In the genomic region with DNA sequence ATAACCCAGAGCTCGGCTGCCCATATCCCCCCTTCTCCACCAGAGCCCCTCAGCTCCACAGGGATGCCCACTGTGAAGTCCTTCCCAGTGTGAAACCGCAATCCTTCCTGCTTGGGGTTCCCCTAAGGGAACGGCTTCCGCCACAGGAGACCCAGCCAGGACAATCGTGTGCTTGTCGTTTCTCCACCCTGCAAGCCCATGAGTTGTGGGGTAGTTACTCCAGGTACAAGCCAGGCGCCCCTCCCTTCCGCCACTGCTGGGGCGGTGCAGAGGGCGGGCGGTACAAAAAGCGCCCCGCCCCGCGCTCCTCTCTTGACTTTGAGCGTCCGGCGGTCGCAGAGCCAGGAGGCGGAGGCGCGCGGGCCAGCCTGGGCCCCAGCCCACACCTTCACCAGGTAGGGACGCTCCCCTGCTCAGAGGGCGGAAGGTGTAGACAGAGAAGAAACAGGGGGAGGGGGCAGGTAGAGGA, we compare ENCODE assay signal across 9 cellular contexts. TPM values are rescaled to one million over a fixed set of nuclear protein-coding genes. Genes with fewer than 3 reads are reported as not detected.
A peak's percentile ranks its signal among the peaks of the same experiment; 100 is the strongest.
DNase-seq lines count a peak whose midpoint lies in the region; ATAC-seq and TF ChIP-seq lines count a peak whose summit lies in the region.
"Had no signal": no experiment of that assay in that cellular context is flagged by ENCODE, and none has a peak within 500 bp of the region (broad histone marks: within the 10 kb centered on the region; RNA-seq: fewer than 3 reads in every experiment).

A gene with protein sequence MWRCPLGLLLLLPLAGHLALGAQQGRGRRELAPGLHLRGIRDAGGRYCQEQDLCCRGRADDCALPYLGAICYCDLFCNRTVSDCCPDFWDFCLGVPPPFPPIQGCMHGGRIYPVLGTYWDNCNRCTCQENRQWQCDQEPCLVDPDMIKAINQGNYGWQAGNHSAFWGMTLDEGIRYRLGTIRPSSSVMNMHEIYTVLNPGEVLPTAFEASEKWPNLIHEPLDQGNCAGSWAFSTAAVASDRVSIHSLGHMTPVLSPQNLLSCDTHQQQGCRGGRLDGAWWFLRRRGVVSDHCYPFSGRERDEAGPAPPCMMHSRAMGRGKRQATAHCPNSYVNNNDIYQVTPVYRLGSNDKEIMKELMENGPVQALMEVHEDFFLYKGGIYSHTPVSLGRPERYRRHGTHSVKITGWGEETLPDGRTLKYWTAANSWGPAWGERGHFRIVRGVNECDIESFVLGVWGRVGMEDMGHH (plus strand): TSS at position 315 of the 469 bp plus-strand sequence. CDS start 634 bp downstream, outside the sequence.

- H3K9me3 ChIP-seq in GM23248 (ENCODE audit: low read depth) = no peaks in the 10 kb centered on the region
- H3K9me3 ChIP-seq in ascending aorta = no peaks in the 10 kb centered on the region
- H3K9me3 ChIP-seq in iPS-18a (ENCODE audit: control insufficient read depth, low read depth, low read length) = no peaks in the 10 kb centered on the region
- no peaks in the 10 kb centered on the region for H3K9me3 ChIP-seq in skeletal muscle satellite cell (replicated peaks; ENCODE audit: low read length)
- no peaks in the 10 kb centered on the region for H3K9me3 ChIP-seq in CD8-positive, alpha-beta T cell (ENCODE audit: low read length)

- H3K36me3 ChIP-seq in GM23248 (ENCODE audit: low read depth) (no peaks in the 10 kb centered on the region), ascending aorta (no peaks in the 10 kb centered on the region), iPS-18a (ENCODE audit: control insufficient read depth, low read depth, low read length) (no peaks in the 10 kb centered on the region), skeletal muscle satellite cell (ENCODE audit: insufficient read depth, low read length) (no peaks in the 10 kb centered on the region)
- H3K36me3 ChIP-seq in CD8-positive, alpha-beta T cell (ENCODE audit: insufficient read depth, low read length) = no peaks in the 10 kb centered on the region

- WGBS in GM23248 (ENCODE audit: low coverage in 1 of 2, low lambda C conversion rate in 2 of 2, missing lambda C conversion rate in 2 of 2), 2 experiments = 34 to 39% methylated on average over 24 to 25 of the region's 25 CpGs

- H4K20me1 ChIP-seq in GM23248 (ENCODE audit: insufficient read depth) = no peaks in the 10 kb centered on the region

- H3K9me3 Mint-ChIP-seq in CD8-positive, alpha-beta T cell = no peaks in the 10 kb centered on the region

- no peak within 1 kb of the TSS for H3K9ac ChIP-seq in GM23248
- no peak within 1 kb of the TSS for H3K9ac ChIP-seq in iPS-18a (ENCODE audit: low read length)
- no peak within 1 kb of the TSS for H3K9ac ChIP-seq in skeletal muscle satellite cell (ENCODE audit: low read depth, low read length)

- no peak for ATAC-seq in HG02981 (IDR thresholded peaks at IDR 0.05; ENCODE audit: unreplicated experiment)
- ATAC-seq in CD8-positive, alpha-beta T cell = no peak
- ATAC-seq: SK-N-SH treated with all-trans-retinoic acid at 6 μM for 48 hours had no signal

- POLR2A ChIA-PET in CD8-positive, alpha-beta T cell (lab: Charles Lee) = no interaction called here

- H3K4me3 ChIP-seq in GM23248 = 0 out of 2 replicates have a peak within 1 kb of the TSS, but pooled peaks have one; percentile 9
- H3K4me3 ChIP-seq in ascending aorta = peak within 1 kb of the TSS; percentile 55 to 89
- H3K4me3 ChIP-seq in iPS-18a (ENCODE audit: low read length) = peak within 1 kb of the TSS; percentile 25
- no peak within 1 kb of the TSS for H3K4me3 ChIP-seq in skeletal muscle satellite cell (ENCODE audit: low read length)
- H3K4me3 ChIP-seq in CD8-positive, alpha-beta T cell (ENCODE audit: low read depth, low read length) = no peak within 1 kb of the TSS

- no peaks in the 10 kb centered on the region for H3K79me2 ChIP-seq in GM23248 (ENCODE audit: insufficient read depth)

- no peaks in the 10 kb centered on the region for H3K9me2 ChIP-seq in GM23248 (ENCODE audit: insufficient read depth)

- H3K4me1 Mint-ChIP-seq in CD8-positive, alpha-beta T cell (ENCODE audit: low read depth) = no peaks in the 10 kb centered on the region

- in situ Hi-C loops in GM23248 (cut with MboI) = no loop called here

- H3K4me2 ChIP-seq in GM23248 (ENCODE audit: unreplicated experiment) (peak within 1 kb of the TSS; percentile 28), skeletal muscle satellite cell (ENCODE audit: low read length) (peak within 1 kb of the TSS; percentile 52)

- H3K27ac Mint-ChIP-seq in CD8-positive, alpha-beta T cell = no peak within 1 kb of the TSS

- H3K36me3 Mint-ChIP-seq in CD8-positive, alpha-beta T cell = no peaks in the 10 kb centered on the region

- H3K27me3 ChIP-seq in GM23248 (replicated peaks; ENCODE audit: insufficient read depth) (no peaks in the 10 kb centered on the region), ascending aorta (no peaks in the 10 kb centered on the region), iPS-18a (ENCODE audit: control insufficient read depth, insufficient read depth, low read length) (peaks cover 4% of the 10 kb centered on the region), skeletal muscle satellite cell (ENCODE audit: control insufficient read depth, insufficient read depth, low read length) (no peaks in the 10 kb centered on the region)
- H3K27me3 ChIP-seq in CD8-positive, alpha-beta T cell (ENCODE audit: insufficient read depth, low read length) = no peaks in the 10 kb centered on the region

- H3K4me1 ChIP-seq in GM23248 (ENCODE audit: insufficient read depth) (peaks cover 47% of the 10 kb centered on the region), ascending aorta (peaks cover 18 to 41% of the 10 kb centered on the region in 2 donors), iPS-18a (ENCODE audit: control insufficient read depth, low read depth, low read length) (peaks cover 31% of the 10 kb centered on the region), skeletal muscle satellite cell (ENCODE audit: control insufficient read depth, insufficient read depth, low read length) (peaks cover 52% of the 10 kb centered on the region)
- H3K4me1 ChIP-seq in CD8-positive, alpha-beta T cell (ENCODE audit: insufficient read depth, low read length) = no peaks in the 10 kb centered on the region

- peaks cover 13% of the 10 kb centered on the region for H3K27me3 Mint-ChIP-seq in CD8-positive, alpha-beta T cell (ENCODE audit: low read depth)

- H3K4me3 Mint-ChIP-seq in CD8-positive, alpha-beta T cell = no peak within 1 kb of the TSS

- H3K27ac ChIP-seq in GM23248 (no peak within 1 kb of the TSS), ascending aorta (peak within 1 kb of the TSS; percentile 93 to 97), iPS-18a (ENCODE audit: low read length) (no peak within 1 kb of the TSS)
- no peak within 1 kb of the TSS for H3K27ac ChIP-seq in CD8-positive, alpha-beta T cell (ENCODE audit: low read depth, low read length)

- DNase-seq in GM23248 = no peak
- peak in 1 of 2 donors; percentile 86 for DNase-seq in ascending aorta (ENCODE audit: low spot score in 2 of 2)
- no peak for DNase-seq in CD8-positive, alpha-beta T cell
- no peak for DNase-seq in stimulated activated CD4-positive, alpha-beta T cell treated with anti-CD3 and anti-CD28 coated beads, Interleukin-4, amount 100 ng/mL, for 4 hours
- DNase-seq in stimulated activated CD4-positive, alpha-beta T cell treated with anti-CD3 and anti-CD28 coated beads, Interleukin-2, amount 100 ng/mL, for 48 hours = no peak

- peaks cover 24% of the 10 kb centered on the region for H3F3A ChIP-seq in GM23248 (ENCODE audit: insufficient read depth)

- CTCF ChIA-PET in CD8-positive, alpha-beta T cell (lab: Charles Lee) = interaction anchor here (0.7 kb wide), 1 partner anchor 13 kb away, joined by 4 read pairs; no protein-coding TSS in a partner anchor

- intact Hi-C loops in ascending aorta (cut with DNase I) = loop anchor here (2.0 kb wide), 1 partner anchor 69 kb away; a partner anchor contains a TSS
- intact Hi-C loops in CD8-positive, alpha-beta T cell (cut with DNase I, micrococcal nuclease) = no loop called here

- TF ChIP-seq CTCF in ascending aorta (IDR thresholded peaks at IDR 0.05) = no peak
- TF ChIP-seq CTCF in CD8-positive, alpha-beta T cell (IDR thresholded peaks at IDR 0.05) = no peak

- no peak within 1 kb of the TSS for H2AFZ ChIP-seq in GM23248

RNA-seq across cellular contexts. Expression of the gene that starts here (rescaled TPM):
- total RNA-seq in GM23248 (2014; rRNA removed; shearing (Covaris generic)) = 3.5 and 4.7 TPM in 2 replicates
- polyA plus RNA-seq in GM23248 (2016; fragmentation: Nextera tagmentation; extraction: Ambion mirVana) = 1.1 and 1.4 TPM in 2 replicates
- total RNA-seq in ascending aorta = 1,807 TPM
- 1.0 and 1.1 TPM in 2 replicates for total RNA-seq in skeletal muscle satellite cell (2012; rRNA removed)
- not detected for total RNA-seq in CD8-positive, alpha-beta T cell

Comparison
In these comparisons a context has a peak if more than half of its experiments do, and no peak if none do; other contexts are left out.
1. RNA of the gene that starts here (total RNA-seq): 1,807 TPM in ascending aorta (single experiment); 3.5 to 4.7 TPM in GM23248 and not detected in CD8-positive, alpha-beta T cell; every median in the first group is over 100 times any median in the second.
2. H3K27ac ChIP-seq: peak in ascending aorta (2 of 2); none in GM23248 (single experiment), iPS-18a (single experiment) and CD8-positive, alpha-beta T cell (single experiment).
3. H3K4me3 ChIP-seq: peak in GM23248 (single experiment), ascending aorta (2 of 2) and iPS-18a (single experiment); none in skeletal muscle satellite cell (single experiment) and CD8-positive, alpha-beta T cell (single experiment).